8 cellular contexts compared by ENCODE assay signal in genomic region chr6:131135244-131136020, GRCh38. TPM values are rescaled to one million over a fixed set of nuclear protein-coding genes. Genes with fewer than 3 reads are reported as not detected.
DNase-seq lines count a peak whose midpoint lies in the region; ATAC-seq and TF ChIP-seq lines count a peak whose summit lies in the region.

Gene AKAP7 (plus strand): TSS chr6:131135467. CDS start chr6:131135764, 297 bp downstream.

- H3K27ac Mint-ChIP-seq in activated CD4-positive, alpha-beta T cell treated with anti-CD3 and anti-CD28 coated beads, Interleukin-2, amount 10 ng/mL, durations not matched to agents 7 days and 5 days: peak within 1 kb of the TSS; percentile 99
- H3K27ac Mint-ChIP-seq in dendritic cell treated with granulocyte-macrophage colony-stimulating factor and Interleukin-4, amounts not matched to agents 40 ng/mL and 50 ng/mL, for 4 days: peak within 1 kb of the TSS; percentile 83

- in situ Hi-C loops in HAP-1 (cut with MboI; ENCODE audit: low sequenced_read_pairs): no loop called here

- H3K4me1 ChIP-seq in HAP-1 (peaks cover 16% of the 10 kb centered on the region), left lung (peaks cover 0 to 23% of the 10 kb centered on the region in 2 donors)

- peaks cover 18% of the 10 kb centered on the region for H3K4me1 Mint-ChIP-seq in activated CD4-positive, alpha-beta T cell treated with anti-CD3 and anti-CD28 coated beads, Interleukin-2, amount 10 ng/mL, durations not matched to agents 7 days and 5 days
- peaks cover 16% of the 10 kb centered on the region for H3K4me1 Mint-ChIP-seq in dendritic cell treated with granulocyte-macrophage colony-stimulating factor and Interleukin-4, amounts not matched to agents 40 ng/mL and 50 ng/mL, for 4 days (ENCODE audit: low read depth)

- H3K4me3 ChIP-seq in HAP-1: peak within 1 kb of the TSS; percentile 37
- peak within 1 kb of the TSS; percentile 71 for H3K4me3 ChIP-seq in MG63
- peak within 1 kb of the TSS; percentile 68 to 77 for H3K4me3 ChIP-seq in left lung

- peak within 1 kb of the TSS; percentile 87 for H3K4me3 Mint-ChIP-seq in activated CD4-positive, alpha-beta T cell treated with anti-CD3 and anti-CD28 coated beads, Interleukin-2, amount 10 ng/mL, durations not matched to agents 7 days and 5 days
- peak within 1 kb of the TSS; percentile 78 for H3K4me3 Mint-ChIP-seq in dendritic cell treated with granulocyte-macrophage colony-stimulating factor and Interleukin-4, amounts not matched to agents 40 ng/mL and 50 ng/mL, for 4 days

- peaks cover 2% of the 10 kb centered on the region for H3K27me3 Mint-ChIP-seq in activated CD4-positive, alpha-beta T cell treated with anti-CD3 and anti-CD28 coated beads, Interleukin-2, amount 10 ng/mL, durations not matched to agents 7 days and 5 days
- no peaks in the 10 kb centered on the region for H3K27me3 Mint-ChIP-seq in dendritic cell treated with granulocyte-macrophage colony-stimulating factor and Interleukin-4, amounts not matched to agents 40 ng/mL and 50 ng/mL, for 4 days

- TF ChIP-seq CTCF in GM10248 (IDR thresholded peaks at IDR 0.05; ENCODE audit: control extremely low read depth, extremely low read depth, low read depth, missing control alignments) (no peak), left lung (IDR thresholded peaks at IDR 0.05) (no peak)

- peaks cover 3% of the 10 kb centered on the region; the same call in 1 of the 2 replicates for H3K9me3 ChIP-seq in HAP-1
- H3K9me3 ChIP-seq in MG63: no peaks in the 10 kb centered on the region
- no peaks in the 10 kb centered on the region for H3K9me3 ChIP-seq in left lung

- H3K27me3 ChIP-seq in HAP-1 (ENCODE audit: low read depth) (no peaks in the 10 kb centered on the region), MG63 (no peaks in the 10 kb centered on the region), left lung (no peaks in the 10 kb centered on the region)

- ATAC-seq in left lung: peak; percentile 92

- peak within 1 kb of the TSS; percentile 83 to 95 for H3K27ac ChIP-seq in left lung

- no peaks in the 10 kb centered on the region for H3K36me3 ChIP-seq in HAP-1 (replicated peaks)
- no peaks in the 10 kb centered on the region for H3K36me3 ChIP-seq in MG63
- no peaks in the 10 kb centered on the region for H3K36me3 ChIP-seq in left lung

- DNase-seq in GM10248 (ENCODE audit: extremely low spot score) (peak; percentile 75), HAP-1 (ENCODE audit: low spot score in 2 of 2) (peak; percentile 28 to 76), MG63 (peak; percentile 82), left lung (peak; percentile 75 to 94), NCI-H446 treated with DMSO at 0.1 percent for 48 hours (lab: John Stamatoyannopoulos, UW) (no peak)
- peak; percentile 57 for DNase-seq in activated CD4-positive, alpha-beta T cell treated with anti-CD3 and anti-CD28 coated beads, Interleukin-2, amount 10 ng/mL, durations not matched to agents 7 days and 5 days
- peak; percentile 39 to 49 for DNase-seq in stimulated activated CD4-positive, alpha-beta T cell treated with anti-CD3 and anti-CD28 coated beads, Interleukin-2, amount 100 ng/mL, for 48 hours

- CTCF ChIA-PET in GM10248 (lab: Yijun Ruan, JAX): no interaction called here
- CTCF ChIA-PET in activated CD4-positive, alpha-beta T cell treated with anti-CD3 and anti-CD28 coated beads, Interleukin-2, amount 10 ng/mL, durations not matched to agents 7 days and 5 days (lab: Charles Lee): no interaction called here

- peaks cover 3% of the 10 kb centered on the region for H3K36me3 Mint-ChIP-seq in activated CD4-positive, alpha-beta T cell treated with anti-CD3 and anti-CD28 coated beads, Interleukin-2, amount 10 ng/mL, durations not matched to agents 7 days and 5 days (ENCODE audit: low read depth)
- no peaks in the 10 kb centered on the region for H3K36me3 Mint-ChIP-seq in dendritic cell treated with granulocyte-macrophage colony-stimulating factor and Interleukin-4, amounts not matched to agents 40 ng/mL and 50 ng/mL, for 4 days (ENCODE audit: low read depth)

- H3K9me3 Mint-ChIP-seq in activated CD4-positive, alpha-beta T cell treated with anti-CD3 and anti-CD28 coated beads, Interleukin-2, amount 10 ng/mL, durations not matched to agents 7 days and 5 days: peaks cover 2% of the 10 kb centered on the region
- H3K9me3 Mint-ChIP-seq in dendritic cell treated with granulocyte-macrophage colony-stimulating factor and Interleukin-4, amounts not matched to agents 40 ng/mL and 50 ng/mL, for 4 days: no peaks in the 10 kb centered on the region

- POLR2A ChIA-PET in GM10248 (lab: Yijun Ruan, JAX): interaction anchor here (0.6 kb wide), 1 partner anchor 42 kb away, joined by 3 read pairs; no protein-coding TSS in a partner anchor
- POLR2A ChIA-PET in activated CD4-positive, alpha-beta T cell treated with anti-CD3 and anti-CD28 coated beads, Interleukin-2, amount 10 ng/mL, durations not matched to agents 7 days and 5 days (lab: Charles Lee): no interaction called here

- intact Hi-C loops in dendritic cell treated with granulocyte-macrophage colony-stimulating factor and Interleukin-4, amounts not matched to agents 40 ng/mL and 50 ng/mL, for 4 days (cut with micrococcal nuclease): loop anchor here (1.0 kb wide), 1 partner anchor 72 kb away; the partner anchor contains the start of gene EPB41L2
- intact Hi-C loops in left lung (cut with DNase I): no loop called here

RNA-seq across cellular contexts. Expression of gene AKAP7, which starts in this region (rescaled TPM):
- total RNA-seq in MG63 (2014; rRNA removed; shearing (Covaris generic); ENCODE audit: low replicate concordance): 0.54 and 6.1 TPM in 2 replicates
- total RNA-seq in activated CD4-positive, alpha-beta T cell treated with anti-CD3 and anti-CD28 coated beads, Interleukin-2, amount 10 ng/mL, durations not matched to agents 7 days and 5 days: 1 to 10 TPM; 7.8 to 8.8 TPM
- 10 to 100 TPM in 1 of 2 donors, 1 to 10 TPM in 1; 9.3 to 12.1 TPM for total RNA-seq in left lung
